Comparison of ENCODE assay signal across 9 cellular contexts in the genomic region with DNA sequence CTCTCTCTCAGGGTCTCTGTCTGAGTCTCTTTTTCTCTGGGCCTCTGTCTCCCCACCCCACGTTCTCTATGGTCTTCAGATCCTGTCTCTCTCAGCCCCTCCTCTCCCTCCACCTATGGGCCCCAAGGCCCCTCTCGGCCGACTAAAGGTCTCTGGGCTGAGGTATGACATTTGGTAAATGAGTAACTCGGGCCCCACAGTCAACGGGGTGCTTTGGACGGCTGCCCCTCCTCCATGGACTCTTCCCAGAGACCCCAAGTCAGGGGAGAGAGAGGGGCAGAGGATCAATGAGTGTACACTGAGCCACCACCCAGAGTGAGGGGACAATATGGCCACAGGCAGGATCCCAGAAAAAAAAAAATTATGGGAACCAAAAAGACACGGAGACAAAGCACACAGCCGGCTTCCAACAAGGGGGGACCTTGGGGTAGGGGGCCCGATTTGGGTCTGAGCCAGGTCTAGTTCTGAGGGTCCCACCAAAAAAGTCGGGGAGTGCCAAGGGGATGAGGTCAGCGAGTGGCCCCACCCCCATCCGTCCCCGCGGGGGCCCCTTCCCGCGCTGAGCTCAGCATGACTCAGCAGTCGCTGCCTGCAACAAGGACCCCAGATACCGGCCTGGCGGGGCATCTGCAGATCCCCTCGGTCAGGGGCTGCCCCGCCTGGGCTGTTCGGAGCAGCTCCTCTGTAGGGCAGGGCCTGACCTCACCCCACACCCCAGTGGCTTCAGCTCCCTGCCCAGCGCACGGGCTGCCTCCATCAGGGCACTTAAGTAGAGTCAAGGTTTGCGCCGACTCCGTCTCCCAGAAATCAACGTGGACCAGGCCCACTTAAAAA. TPM values are rescaled to one million over a fixed set of nuclear protein-coding genes. Genes with fewer than 3 reads are reported as not detected.
A peak's percentile ranks its signal among the peaks of the same experiment; 100 is the strongest.
DNase-seq lines count a peak whose midpoint lies in the region; ATAC-seq and TF ChIP-seq lines count a peak whose summit lies in the region.
"Had no signal": no experiment of that assay in that cellular context is flagged by ENCODE, and none has a peak within 500 bp of the region (broad histone marks: within the 10 kb centered on the region; RNA-seq: fewer than 3 reads in every experiment).

No MANE protein-coding gene starts in this region.

- peak overlapping the region; percentile 87 for H3K4me3 Mint-ChIP-seq in activated naive CD8-positive, alpha-beta T cell treated with anti-CD3 and anti-CD28 coated beads, Interleukin-2, amount 10 ng/mL, durations not matched to agents 7 days and 5 days

- peak overlapping the region; percentile 93 for H2AK5ac ChIP-seq in trophoblast cell (ENCODE audit: low read length)

- no peak overlapping the region for H3K23ac ChIP-seq in trophoblast cell (ENCODE audit: low read length)

- H3K4me2 ChIP-seq in HCT116 (ENCODE audit: low read length) (peak overlapping the region; percentile 83), SK-N-SH (peak overlapping the region; percentile 56; the same call in 1 of the 2 replicates), trophoblast cell (ENCODE audit: low read length) (peak overlapping the region; percentile 48)

- H3K27me3 ChIP-seq in HCT116 (ENCODE audit: insufficient read depth, low read length) (no peaks in the 10 kb centered on the region), SK-N-SH (ENCODE audit: insufficient read depth) (no peaks in the 10 kb centered on the region), heart left ventricle (no peaks in the 10 kb centered on the region), trophoblast cell (ENCODE audit: insufficient read depth, low read length) (no peaks in the 10 kb centered on the region), upper lobe of right lung (no peaks in the 10 kb centered on the region)

- no peak; a peak in 1 of 4 replicates for TF ChIP-seq EP300 in SK-N-SH (IDR thresholded peaks at IDR 0.05; ENCODE audit: borderline replicate concordance in 1 of 2, low read depth in 1 of 2, low read length in 1 of 2)

- intact Hi-C loops in HCT116 (cut with micrococcal nuclease) (no loop called here), heart left ventricle (cut with DNase I) (loop anchor here in 8 of 10 donors (2.0 to 10.0 kb wide), 6 partner anchors 56 to 319 kb away; partner anchors contain the start of genes PPP1R15A (in 5 of the 8), NUCB1 (in 2 of the 8) and CA11 (in 1 of the 8)), upper lobe of right lung (cut with DNase I) (no loop called here)

- H3K9me3 ChIP-seq in HCT116 (ENCODE audit: control insufficient read depth in 1 of 2, insufficient read depth in 1 of 2, low read depth in 1 of 2, low read length in 2 of 2) (no peaks in the 10 kb centered on the region), SK-N-SH (no peaks in the 10 kb centered on the region), heart left ventricle (no peaks in the 10 kb centered on the region), trophoblast cell (ENCODE audit: insufficient read depth, low read depth, low read length) (no peaks in the 10 kb centered on the region), upper lobe of right lung (no peaks in the 10 kb centered on the region)

- H3K27ac ChIP-seq in HCT116 (ENCODE audit: low read depth, low read length), result peak overlapping the region; percentile 98
- H3K27ac ChIP-seq in SK-N-SH (ENCODE audit: low read depth in 2 of 2, low read length in 1 of 2), result peak overlapping the region; percentile 62 to 77
- H3K27ac ChIP-seq in heart left ventricle, result peak overlapping the region; percentile 73 to 97 (median 93)
- peak overlapping the region; percentile 97 for H3K27ac ChIP-seq in trophoblast cell (ENCODE audit: low read depth, low read length)
- peak overlapping the region; percentile 95 for H3K27ac ChIP-seq in upper lobe of right lung
- H3K27ac ChIP-seq: KMS-11 had no signal

- peak overlapping the region; percentile 15 to 36 for H3K4me3 ChIP-seq in HCT116 (replicated peaks in 1 of 2; ENCODE audit: low read depth in 1 of 2, low read length in 2 of 2)
- no peak overlapping the region for H3K4me3 ChIP-seq in SK-N-SH (ENCODE audit: low read depth in 2 of 2, low read length in 1 of 2)
- peak overlapping the region in 10 of 12 donors; percentile 76 to 99 (median 88) for H3K4me3 ChIP-seq in heart left ventricle
- H3K4me3 ChIP-seq in trophoblast cell (ENCODE audit: low read depth, low read length), result no peak overlapping the region
- H3K4me3 ChIP-seq in upper lobe of right lung, result peak overlapping the region; percentile 89

- POLR2A ChIA-PET in HCT116 (lab: Charles Lee) (interaction anchor here (0.8 to 2.6 kb wide), 3 partner anchors 30 to 151 kb away, joined by 3 to 7 read pairs (median 3); partner anchors contain the start of genes GYS1 and RUVBL2), SK-N-SH (lab: Yijun Ruan, JAX) (no interaction called here)
- POLR2A ChIA-PET in activated naive CD8-positive, alpha-beta T cell treated with anti-CD3 and anti-CD28 coated beads, Interleukin-2, amount 10 ng/mL, durations not matched to agents 7 days and 5 days (lab: Charles Lee), result interaction anchor here (0.6 to 3.4 kb wide), 7 partner anchors 9 to 94 kb away, joined by 5 to 42 read pairs (median 7); partner anchors contain the start of genes BAX, DHDH, GYS1 and NUCB1

- H3F3A ChIP-seq in SK-N-SH (replicated peaks; ENCODE audit: insufficient read depth), result peaks cover 54% of the 10 kb centered on the region

- TF ChIP-seq CTCF in HCT116 (IDR thresholded peaks at IDR 0.05 in 2 of 3, conservative IDR thresholded peaks at IDR 0.05 in 1 of 3; ENCODE audit: borderline replicate concordance in 1 of 3, insufficient read depth in 1 of 3, low read depth in 2 of 3, low read length in 2 of 3) (no peak), SK-N-SH (IDR thresholded peaks at IDR 0.05) (no peak), heart left ventricle (IDR thresholded peaks at IDR 0.05) (no peak), upper lobe of right lung (IDR thresholded peaks at IDR 0.05) (no peak)

- H3K27ac Mint-ChIP-seq in activated naive CD8-positive, alpha-beta T cell treated with anti-CD3 and anti-CD28 coated beads, Interleukin-2, amount 10 ng/mL, durations not matched to agents 7 days and 5 days, result peak overlapping the region; percentile 92

- CTCF ChIA-PET in HCT116 (lab: Charles Lee) (interaction anchor here (0.9 to 1.0 kb wide), 2 partner anchors 36 to 176 kb away, joined by 3 read pairs; no protein-coding TSS in a partner anchor), SK-N-SH (lab: Yijun Ruan, JAX) (interaction anchor here (1.1 kb wide), 1 partner anchor 36 kb away, joined by 3 read pairs; no protein-coding TSS in a partner anchor)

- peak overlapping the region; percentile 88 for H4K8ac ChIP-seq in trophoblast cell (ENCODE audit: low read depth, low read length)

- no TSS peak for BruUV-seq in HCT116 (replicated peaks; lab: Mats Ljungman, UMichigan)

- H3K9me2 ChIP-seq in HCT116 (ENCODE audit: insufficient read depth), result no peaks in the 10 kb centered on the region
- no peaks in the 10 kb centered on the region for H3K9me2 ChIP-seq in SK-N-SH

- H3K79me2 ChIP-seq in HCT116 (ENCODE audit: insufficient read depth, low read length) (peaks cover 16% of the 10 kb centered on the region), SK-N-SH (ENCODE audit: insufficient read depth) (peaks cover 22% of the 10 kb centered on the region), trophoblast cell (ENCODE audit: control insufficient read depth, insufficient read depth, low read length, poor library complexity) (peaks cover 16% of the 10 kb centered on the region)

- H4K20me1 ChIP-seq in HCT116 (ENCODE audit: insufficient read depth), result peaks cover 9% of the 10 kb centered on the region; the same call in 1 of the 2 replicates
- H4K20me1 ChIP-seq in SK-N-SH (ENCODE audit: insufficient read depth), result peaks cover 18% of the 10 kb centered on the region

- peak overlapping the region; percentile 91 for H3K4ac ChIP-seq in trophoblast cell (ENCODE audit: low read depth, low read length)

- TF ChIP-seq RAD21 in HCT116 (IDR thresholded peaks at IDR 0.05; ENCODE audit: low read depth) (no peak), SK-N-SH (IDR thresholded peaks at IDR 0.05; ENCODE audit: low read length) (no peak)

- peak overlapping the region; percentile 78 for H2BK5ac ChIP-seq in trophoblast cell (ENCODE audit: low read depth, low read length, poor library complexity)

- peak overlapping the region; percentile 99 for H4K91ac ChIP-seq in trophoblast cell (ENCODE audit: low read depth, low read length)

- peak overlapping the region; percentile 78 for H3K9ac ChIP-seq in HCT116 (ENCODE audit: low read length)
- peak overlapping the region; percentile 41 for H3K9ac ChIP-seq in SK-N-SH
- H3K9ac ChIP-seq in trophoblast cell (ENCODE audit: low read length), result peak overlapping the region; percentile 20
- H3K9ac ChIP-seq: KMS-11 had no signal

- H3K36me3 ChIP-seq in HCT116 (ENCODE audit: control insufficient read depth in 1 of 2, insufficient read depth in 2 of 2, low read length in 2 of 2) (peaks cover 0 to 14% of the 10 kb centered on the region in 2 experiments; a peak in 1 of 4 replicates), SK-N-SH (replicated peaks in 1 of 2; ENCODE audit: control insufficient read depth in 1 of 2, insufficient read depth in 2 of 2, low read length in 1 of 2) (peaks cover 11 to 23% of the 10 kb centered on the region in 2 experiments), heart left ventricle (peaks cover 0 to 27% (median 19%) of the 10 kb centered on the region in 9 donors), trophoblast cell (ENCODE audit: control insufficient read depth in 1 of 2, insufficient read depth in 2 of 2, low read length in 2 of 2) (peaks cover 16 to 24% of the 10 kb centered on the region in 2 experiments), upper lobe of right lung (peaks cover 10% of the 10 kb centered on the region)

- no peak overlapping the region for H2AFZ ChIP-seq in HCT116 (ENCODE audit: low read depth, low read length, poor library complexity, severe bottlenecking)
- no peak overlapping the region for H2AFZ ChIP-seq in SK-N-SH (ENCODE audit: low read depth)
- H2AFZ ChIP-seq in trophoblast cell (ENCODE audit: insufficient read depth, low read length, poor library complexity), result peak overlapping the region; percentile 71

- peak overlapping the region; percentile 97 for H2BK120ac ChIP-seq in trophoblast cell (ENCODE audit: insufficient read depth, low read length, poor library complexity)

- 53% methylated on average over 14 of the region's 28 CpGs for WGBS in SK-N-SH (ENCODE audit: low lambda C conversion rate)
- 16 to 29% (median 20%) methylated on average over 21 to 28 of the region's 28 CpGs for WGBS in heart left ventricle, 4 donors
- WGBS in trophoblast cell (ENCODE audit: extremely low coverage, insufficient coverage, insufficient read length), result no CpG with 5 or more reads among the region's 28 CpGs

- H3K4me1 ChIP-seq in HCT116 (ENCODE audit: control insufficient read depth in 1 of 2, insufficient read depth in 2 of 2, low read length in 2 of 2) (peaks cover 35 to 62% of the 10 kb centered on the region in 2 experiments), SK-N-SH (ENCODE audit: control insufficient read depth in 1 of 2, insufficient read depth in 2 of 2, low read depth in 1 of 2, low read length in 1 of 2) (peaks cover 17 to 26% of the 10 kb centered on the region in 2 experiments; a peak in 3 of 4 replicates), heart left ventricle (peaks cover 10 to 60% (median 42%) of the 10 kb centered on the region in 12 donors), trophoblast cell (ENCODE audit: control insufficient read depth in 1 of 2, insufficient read depth in 2 of 2, low read length in 2 of 2) (peaks cover 25 to 29% of the 10 kb centered on the region in 2 experiments), upper lobe of right lung (peaks cover 41% of the 10 kb centered on the region)

- DNase-seq in CD1c-positive myeloid dendritic cell (ENCODE audit: extremely low spot score) (peak; percentile 56), HCT116 (ENCODE audit: low read depth, low spot score) (no peak), SK-N-SH (no peak), heart left ventricle (peak; percentile 82 to 90 (median 84)), trophoblast cell (no peak), upper lobe of right lung (peak; percentile 91)
- DNase-seq in activated naive CD8-positive, alpha-beta T cell treated with anti-CD3 and anti-CD28 coated beads, Interleukin-2, amount 10 ng/mL, durations not matched to agents 7 days and 5 days, result peak; percentile 77

- H3K9me3 Mint-ChIP-seq in activated naive CD8-positive, alpha-beta T cell treated with anti-CD3 and anti-CD28 coated beads, Interleukin-2, amount 10 ng/mL, durations not matched to agents 7 days and 5 days, result no peaks in the 10 kb centered on the region

- peak overlapping the region; percentile 96 for H3K18ac ChIP-seq in trophoblast cell (ENCODE audit: low read length)

- ATAC-seq in HCT116 (peak; percentile 17; the same call in 1 of the 2 replicates), heart left ventricle (peak in 3 of 4 donors; percentile 5 to 30 (median 27)), upper lobe of right lung (peak; percentile 10), HG03439 (IDR thresholded peaks at IDR 0.05; ENCODE audit: unreplicated experiment) (no peak)
- peak; percentile 3 for ATAC-seq in activated naive CD8-positive, alpha-beta T cell treated with anti-CD3 and anti-CD28 coated beads, Interleukin-2, amount 10 ng/mL, durations not matched to agents 7 days and 5 days (ENCODE audit: low read depth)

- H3K4me1 Mint-ChIP-seq in activated naive CD8-positive, alpha-beta T cell treated with anti-CD3 and anti-CD28 coated beads, Interleukin-2, amount 10 ng/mL, durations not matched to agents 7 days and 5 days, result peaks cover 55% of the 10 kb centered on the region

- no peak for TF ChIP-seq POLR2A in HCT116 (IDR thresholded peaks at IDR 0.05; ENCODE audit: borderline replicate concordance, extremely low read depth, insufficient read depth, insufficient read length)
- TF ChIP-seq POLR2A in heart left ventricle (IDR thresholded peaks at IDR 0.05), result peak in 1 of 2 donors; percentile 43

- RAD21 ChIA-PET in HCT116 (lab: Charles Lee; ENCODE audit: low non-redundant PET in 1 of 2, low total read pairs in 2 of 2, uncharacterized antibody in 2 of 2, unreplicated experiment in 2 of 2), result no interaction called here

- peak overlapping the region; percentile 84 for H4K12ac ChIP-seq in trophoblast cell (ENCODE audit: low read depth, low read length)

- peaks cover 30% of the 10 kb centered on the region for H3K36me3 Mint-ChIP-seq in activated naive CD8-positive, alpha-beta T cell treated with anti-CD3 and anti-CD28 coated beads, Interleukin-2, amount 10 ng/mL, durations not matched to agents 7 days and 5 days

- H3K14ac ChIP-seq in trophoblast cell (ENCODE audit: low read length), result peak overlapping the region; percentile 96

- peaks cover 31% of the 10 kb centered on the region for H3K79me1 ChIP-seq in trophoblast cell (ENCODE audit: low read length)

- H3K27me3 Mint-ChIP-seq in activated naive CD8-positive, alpha-beta T cell treated with anti-CD3 and anti-CD28 coated beads, Interleukin-2, amount 10 ng/mL, durations not matched to agents 7 days and 5 days, result no peaks in the 10 kb centered on the region

- peak overlapping the region; percentile 91 for H2BK12ac ChIP-seq in trophoblast cell (ENCODE audit: low read length)

RNA-seq across cellular contexts. Expression of gene FTL, which starts 1.5 kb away (rescaled TPM):
- total RNA-seq in HCT116 (2021; ENCODE audit: unreplicated experiment), result 1,885 TPM
- polyA plus RNA-seq in HCT116 (2012), result 2,308 and 2,337 TPM in 2 replicates
- polyA plus RNA-seq in SK-N-SH (2012; rRNA removed), result 587 and 875 TPM in 2 replicates
- 532 and 592 TPM in 2 replicates for polyA plus RNA-seq in SK-N-SH (2012; cell fraction: cytosol; rRNA removed)
- polyA plus RNA-seq in SK-N-SH (2012; cell fraction: nucleus; rRNA removed), result 164 and 250 TPM in 2 replicates
- total RNA-seq in activated naive CD8-positive, alpha-beta T cell treated with anti-CD3 and anti-CD28 coated beads, Interleukin-2, amount 10 ng/mL, durations not matched to agents 7 days and 5 days, result 1,000 to 10,000 TPM; 1,232 to 1,343 TPM
- total RNA-seq in heart left ventricle, result 1,000 to 10,000 TPM in 4 of 9 donors, 100 to 1,000 TPM in 5; 484 to 6,770 (median 857) TPM
- polyA plus RNA-seq in heart left ventricle, result 1,000 to 10,000 TPM in 1 of 2 donors, 100 to 1,000 TPM in 1; 836 to 1,542 TPM
- 3,699 and 3,930 TPM in 2 replicates for polyA plus RNA-seq in trophoblast cell (2013)
- 7,346 TPM for total RNA-seq in upper lobe of right lung

RNA-seq across cellular contexts. Expression of gene BAX, which starts 8.9 kb away (rescaled TPM):
- 96.4 TPM for total RNA-seq in HCT116 (2021; ENCODE audit: unreplicated experiment)
- 65.4 and 68.6 TPM in 2 replicates for polyA plus RNA-seq in HCT116 (2012)
- polyA plus RNA-seq in SK-N-SH (2012; rRNA removed), result 278 and 640 TPM in 2 replicates
- 233 and 284 TPM in 2 replicates for polyA plus RNA-seq in SK-N-SH (2012; cell fraction: cytosol; rRNA removed)
- polyA plus RNA-seq in SK-N-SH (2012; cell fraction: nucleus; rRNA removed), result 332 and 395 TPM in 2 replicates
- 100 to 1,000 TPM; 285 to 296 TPM for total RNA-seq in activated naive CD8-positive, alpha-beta T cell treated with anti-CD3 and anti-CD28 coated beads, Interleukin-2, amount 10 ng/mL, durations not matched to agents 7 days and 5 days
- 10 to 100 TPM; 17.9 to 68.4 (median 23.1) TPM for total RNA-seq in heart left ventricle
- polyA plus RNA-seq in heart left ventricle, result 10 to 100 TPM; 21.1 to 34.4 TPM
- 92.3 and 93.5 TPM in 2 replicates for polyA plus RNA-seq in trophoblast cell (2013)
- total RNA-seq in upper lobe of right lung, result 127 TPM

RNA-seq across cellular contexts. Expression of gene GYS1, which starts 29.5 kb away (rescaled TPM):
- 50.7 TPM for total RNA-seq in HCT116 (2021; ENCODE audit: unreplicated experiment)
- polyA plus RNA-seq in HCT116 (2012), result 43.9 and 57.3 TPM in 2 replicates
- 24.1 and 25.3 TPM in 2 replicates for polyA plus RNA-seq in SK-N-SH (2012; rRNA removed)
- polyA plus RNA-seq in SK-N-SH (2012; cell fraction: cytosol; rRNA removed), result 12.9 and 18.2 TPM in 2 replicates
- 69.6 and 71.7 TPM in 2 replicates for polyA plus RNA-seq in SK-N-SH (2012; cell fraction: nucleus; rRNA removed)
- total RNA-seq in activated naive CD8-positive, alpha-beta T cell treated with anti-CD3 and anti-CD28 coated beads, Interleukin-2, amount 10 ng/mL, durations not matched to agents 7 days and 5 days, result 10 to 100 TPM; 58.0 to 63.1 TPM
- 100 to 1,000 TPM; 125 to 264 (median 173) TPM for total RNA-seq in heart left ventricle
- polyA plus RNA-seq in heart left ventricle, result 100 to 1,000 TPM; 114 to 154 TPM
- polyA plus RNA-seq in trophoblast cell (2013), result 64.3 and 68.6 TPM in 2 replicates
- total RNA-seq in upper lobe of right lung, result 35.1 TPM

RNA-seq across cellular contexts. Expression of gene DHDH, which starts 30.1 kb away (rescaled TPM):
- total RNA-seq in HCT116 (2021; ENCODE audit: unreplicated experiment) (8.6 TPM), heart left ventricle (under 1 TPM in 1 of 9 donors, not detected in 8; 0.49 TPM), upper lobe of right lung (3.0 TPM)
- 20.0 and 20.6 TPM in 2 replicates for polyA plus RNA-seq in HCT116 (2012)
- polyA plus RNA-seq in SK-N-SH (2012; rRNA removed) (0.31 and 0.72 TPM in 2 replicates), heart left ventricle (under 1 TPM in 1 of 2 donors, not detected in 1; 0.15 TPM)
- 0.30 and 0.34 TPM in 2 replicates for polyA plus RNA-seq in SK-N-SH (2012; cell fraction: cytosol; rRNA removed)
- polyA plus RNA-seq in SK-N-SH (2012; cell fraction: nucleus; rRNA removed), result 0.37 and 0.45 TPM in 2 replicates
- 1 to 10 TPM; 1.7 to 2.6 TPM for total RNA-seq in activated naive CD8-positive, alpha-beta T cell treated with anti-CD3 and anti-CD28 coated beads, Interleukin-2, amount 10 ng/mL, durations not matched to agents 7 days and 5 days
- 0.18 and 0.23 TPM in 2 replicates for polyA plus RNA-seq in trophoblast cell (2013)

RNA-seq across cellular contexts. Expression of gene RUVBL2, which starts 30.1 kb away (rescaled TPM):
- total RNA-seq in HCT116 (2021; ENCODE audit: unreplicated experiment) (270 TPM), heart left ventricle (10 to 100 TPM; 41.4 to 93.9 (median 50.9) TPM), upper lobe of right lung (37.6 TPM)
- 410 and 435 TPM in 2 replicates for polyA plus RNA-seq in HCT116 (2012)
- polyA plus RNA-seq in SK-N-SH (2012; rRNA removed) (411 and 459 TPM in 2 replicates), heart left ventricle (100 to 1,000 TPM in 1 of 2 donors, 10 to 100 TPM in 1; 68.0 to 109 TPM)
- polyA plus RNA-seq in SK-N-SH (2012; cell fraction: cytosol; rRNA removed), result 196 and 298 TPM in 2 replicates
- 340 and 467 TPM in 2 replicates for polyA plus RNA-seq in SK-N-SH (2012; cell fraction: nucleus; rRNA removed)
- total RNA-seq in activated naive CD8-positive, alpha-beta T cell treated with anti-CD3 and anti-CD28 coated beads, Interleukin-2, amount 10 ng/mL, durations not matched to agents 7 days and 5 days, result 10 to 100 TPM; 71.3 to 76.1 TPM
- 58.0 and 58.6 TPM in 2 replicates for polyA plus RNA-seq in trophoblast cell (2013)

Comparison
In these comparisons a context has a peak if more than half of its experiments do, and no peak if none do; other contexts are left out.
1. DNase-seq: peak in CD1c-positive myeloid dendritic cell (single experiment), activated naive CD8-positive, alpha-beta T cell treated with anti-CD3 and anti-CD28 coated beads, Interleukin-2, amount 10 ng/mL, durations not matched to agents 7 days and 5 days (single experiment), heart left ventricle (5 of 5) and upper lobe of right lung (single experiment); none in HCT116 (single experiment), SK-N-SH (single experiment) and trophoblast cell (0 of 2).
2. H3K4me3 ChIP-seq: peak in HCT116 (2 of 2), heart left ventricle (10 of 12) and upper lobe of right lung (single experiment); none in SK-N-SH (0 of 2) and trophoblast cell (single experiment).
3. H3K9ac ChIP-seq: peak in every context shown above with its lines; median percentile 78 in HCT116; 41 in SK-N-SH; 20 in trophoblast cell.
4. intact Hi-C loops: an anchor here in heart left ventricle (2.0 to 10.0 kb wide); none called in HCT116 and upper lobe of right lung.
5. Peak in every context shown above with its lines, with median percentiles within 50 percentile points of each other: H3K27ac ChIP-seq and H3K4me2 ChIP-seq.